In genomic region chr17:75830168-75831031, GRCh38 we compare ENCODE assay signal across 8 cellular contexts. TPM values are rescaled to one million over a fixed set of nuclear protein-coding genes. Genes with fewer than 3 reads are reported as not detected.
A peak's percentile ranks its signal among the peaks of the same experiment; 100 is the strongest.
DNase-seq lines count a peak whose midpoint lies in the region; ATAC-seq and TF ChIP-seq lines count a peak whose summit lies in the region.

No MANE protein-coding gene starts in this region.

- H3K27ac ChIP-seq in DOHH2 (ENCODE audit: low read depth, low read length) (no peak overlapping the region), OCI-LY3 (ENCODE audit: low read length) (no peak overlapping the region)

- H2AFZ ChIP-seq in OCI-LY3 (ENCODE audit: low read depth, low read length) = no peak overlapping the region

- intact Hi-C loops in activated T-helper 1 cell treated with anti-CD3 and anti-CD28 coated beads, Interleukin-12 subunit alpha, Interleukin-12 subunit beta, Interleukin-2, Interleukin-4 antibody, amounts not matched to agents 30 ng/mL and 10 ng/mL and 1 ng/mL, durations not matched to agents 14 hours and 24 hours and 36 hours (cut with micrococcal nuclease) = no loop called here

- H3K36me3 ChIP-seq in DOHH2 (ENCODE audit: control insufficient read depth, low read length) = peaks cover 8% of the 10 kb centered on the region
- H3K36me3 ChIP-seq in OCI-LY3 (replicated peaks; ENCODE audit: low read depth, low read length) = peaks cover 12% of the 10 kb centered on the region

- H3K4me1 Mint-ChIP-seq in central memory CD8-positive, alpha-beta T cell = peaks cover 27% of the 10 kb centered on the region
- H3K4me1 Mint-ChIP-seq in nephron progenitor cell = peaks cover 38% of the 10 kb centered on the region
- peaks cover 28% of the 10 kb centered on the region for H3K4me1 Mint-ChIP-seq in activated T-helper 1 cell treated with anti-CD3 and anti-CD28 coated beads, Interleukin-12 subunit alpha, Interleukin-12 subunit beta, Interleukin-2, Interleukin-4 antibody, amounts not matched to agents 30 ng/mL and 10 ng/mL and 1 ng/mL, durations not matched to agents 14 hours and 24 hours and 36 hours (ENCODE audit: low read depth)
- H3K4me1 Mint-ChIP-seq in stimulated activated memory B cell treated with anti-CD40 and anti-IgM and Interleukin-4, amounts not matched to agents 10 μg/mL and 1 μg/mL and 100 μg/mL, for 72 hours = peaks cover 33% of the 10 kb centered on the region

- H3K9me2 ChIP-seq in DOHH2 (replicated peaks; ENCODE audit: control insufficient read depth, low read length) = no peaks in the 10 kb centered on the region

- TF ChIP-seq CTCF in DOHH2 (IDR thresholded peaks at IDR 0.05; ENCODE audit: low read depth, low read length, poor library complexity, severe bottlenecking) = peak; percentile 74
- TF ChIP-seq CTCF in OCI-LY3 (IDR thresholded peaks at IDR 0.05; ENCODE audit: low read depth, low read length) = peak; percentile 46
- peak; percentile 53 for TF ChIP-seq CTCF in nephron progenitor cell (IDR thresholded peaks at IDR 0.05)

- H3K4me2 ChIP-seq in DOHH2 (ENCODE audit: low read length) (no peak overlapping the region), OCI-LY3 (ENCODE audit: low read length) (no peak overlapping the region)

- no peak overlapping the region for H3K4me3 Mint-ChIP-seq in central memory CD8-positive, alpha-beta T cell
- H3K4me3 Mint-ChIP-seq in nephron progenitor cell = no peak overlapping the region
- H3K4me3 Mint-ChIP-seq in activated T-helper 1 cell treated with anti-CD3 and anti-CD28 coated beads, Interleukin-12 subunit alpha, Interleukin-12 subunit beta, Interleukin-2, Interleukin-4 antibody, amounts not matched to agents 30 ng/mL and 10 ng/mL and 1 ng/mL, durations not matched to agents 14 hours and 24 hours and 36 hours = no peak overlapping the region
- no peak overlapping the region for H3K4me3 Mint-ChIP-seq in stimulated activated memory B cell treated with anti-CD40 and anti-IgM and Interleukin-4, amounts not matched to agents 10 μg/mL and 1 μg/mL and 100 μg/mL, for 72 hours

- peaks cover 4% of the 10 kb centered on the region for H3F3A ChIP-seq in DOHH2 (ENCODE audit: control insufficient read depth, insufficient read depth)

- DNase-seq in central memory CD8-positive, alpha-beta T cell (ENCODE audit: low spot score in 2 of 2) = no peak
- DNase-seq in nephron progenitor cell = peak; percentile 66
- no peak for DNase-seq in NCI-H2107 treated with DMSO at 0.1 percent for 48 hours (lab: John Stamatoyannopoulos, UW; ENCODE audit: unreplicated experiment)
- DNase-seq in activated T-helper 1 cell treated with anti-CD3 and anti-CD28 coated beads, Interleukin-12 subunit alpha, Interleukin-12 subunit beta, Interleukin-2, Interleukin-4 antibody, amounts not matched to agents 30 ng/mL and 10 ng/mL and 1 ng/mL, durations not matched to agents 14 hours and 24 hours and 36 hours (ENCODE audit: low spot score) = no peak

- H3K36me3 Mint-ChIP-seq in central memory CD8-positive, alpha-beta T cell (ENCODE audit: insufficient read depth) = peaks cover 41% of the 10 kb centered on the region
- H3K36me3 Mint-ChIP-seq in nephron progenitor cell (ENCODE audit: low read depth) = no peaks in the 10 kb centered on the region
- peaks cover 26% of the 10 kb centered on the region for H3K36me3 Mint-ChIP-seq in activated T-helper 1 cell treated with anti-CD3 and anti-CD28 coated beads, Interleukin-12 subunit alpha, Interleukin-12 subunit beta, Interleukin-2, Interleukin-4 antibody, amounts not matched to agents 30 ng/mL and 10 ng/mL and 1 ng/mL, durations not matched to agents 14 hours and 24 hours and 36 hours (ENCODE audit: low read depth)
- H3K36me3 Mint-ChIP-seq in stimulated activated memory B cell treated with anti-CD40 and anti-IgM and Interleukin-4, amounts not matched to agents 10 μg/mL and 1 μg/mL and 100 μg/mL, for 72 hours = peaks cover 50% of the 10 kb centered on the region

- no peaks in the 10 kb centered on the region for H3K9me3 ChIP-seq in DOHH2 (ENCODE audit: control insufficient read depth, insufficient read depth, low read length)
- no peaks in the 10 kb centered on the region for H3K9me3 ChIP-seq in OCI-LY3 (ENCODE audit: insufficient read depth, low read length)

- H3K9me3 Mint-ChIP-seq in central memory CD8-positive, alpha-beta T cell = no peaks in the 10 kb centered on the region
- no peaks in the 10 kb centered on the region for H3K9me3 Mint-ChIP-seq in nephron progenitor cell
- no peaks in the 10 kb centered on the region for H3K9me3 Mint-ChIP-seq in activated T-helper 1 cell treated with anti-CD3 and anti-CD28 coated beads, Interleukin-12 subunit alpha, Interleukin-12 subunit beta, Interleukin-2, Interleukin-4 antibody, amounts not matched to agents 30 ng/mL and 10 ng/mL and 1 ng/mL, durations not matched to agents 14 hours and 24 hours and 36 hours
- H3K9me3 Mint-ChIP-seq in stimulated activated memory B cell treated with anti-CD40 and anti-IgM and Interleukin-4, amounts not matched to agents 10 μg/mL and 1 μg/mL and 100 μg/mL, for 72 hours = no peaks in the 10 kb centered on the region

- H3K79me2 ChIP-seq in DOHH2 (ENCODE audit: control insufficient read depth, low read length) (no peaks in the 10 kb centered on the region), OCI-LY3 (ENCODE audit: low read length) (no peaks in the 10 kb centered on the region)

- H3K4me1 ChIP-seq in DOHH2 (ENCODE audit: control insufficient read depth, low read length) (peaks cover 44% of the 10 kb centered on the region), OCI-LY3 (ENCODE audit: low read length) (peaks cover 10% of the 10 kb centered on the region; the same call in 1 of the 2 replicates)

- H3K27me3 Mint-ChIP-seq in central memory CD8-positive, alpha-beta T cell = no peaks in the 10 kb centered on the region
- no peaks in the 10 kb centered on the region for H3K27me3 Mint-ChIP-seq in nephron progenitor cell (ENCODE audit: low read depth, poor library complexity)
- H3K27me3 Mint-ChIP-seq in activated T-helper 1 cell treated with anti-CD3 and anti-CD28 coated beads, Interleukin-12 subunit alpha, Interleukin-12 subunit beta, Interleukin-2, Interleukin-4 antibody, amounts not matched to agents 30 ng/mL and 10 ng/mL and 1 ng/mL, durations not matched to agents 14 hours and 24 hours and 36 hours (ENCODE audit: insufficient read depth) = no peaks in the 10 kb centered on the region
- no peaks in the 10 kb centered on the region for H3K27me3 Mint-ChIP-seq in stimulated activated memory B cell treated with anti-CD40 and anti-IgM and Interleukin-4, amounts not matched to agents 10 μg/mL and 1 μg/mL and 100 μg/mL, for 72 hours

- H3K9ac ChIP-seq in OCI-LY3 (ENCODE audit: low read length) = no peak overlapping the region

- H4K20me1 ChIP-seq in DOHH2 (ENCODE audit: control insufficient read depth, insufficient read depth, low read depth, low read length) (no peaks in the 10 kb centered on the region), OCI-LY3 (ENCODE audit: insufficient read depth, low read length) (no peaks in the 10 kb centered on the region)

- H3K4me3 ChIP-seq in DOHH2 (ENCODE audit: low read length) (no peak overlapping the region), OCI-LY3 (ENCODE audit: low read length) (no peak overlapping the region)

- H3K27ac Mint-ChIP-seq in central memory CD8-positive, alpha-beta T cell (ENCODE audit: low read depth) = peak overlapping the region; percentile 22
- H3K27ac Mint-ChIP-seq in nephron progenitor cell = no peak overlapping the region
- no peak overlapping the region for H3K27ac Mint-ChIP-seq in activated T-helper 1 cell treated with anti-CD3 and anti-CD28 coated beads, Interleukin-12 subunit alpha, Interleukin-12 subunit beta, Interleukin-2, Interleukin-4 antibody, amounts not matched to agents 30 ng/mL and 10 ng/mL and 1 ng/mL, durations not matched to agents 14 hours and 24 hours and 36 hours
- no peak overlapping the region for H3K27ac Mint-ChIP-seq in stimulated activated memory B cell treated with anti-CD40 and anti-IgM and Interleukin-4, amounts not matched to agents 10 μg/mL and 1 μg/mL and 100 μg/mL, for 72 hours

- ATAC-seq in central memory CD8-positive, alpha-beta T cell (replicated peaks; ENCODE audit: extremely low read depth, poor library complexity, severe bottlenecking) = no peak
- ATAC-seq in GM19035 (IDR thresholded peaks at IDR 0.05; ENCODE audit: unreplicated experiment) = no peak
- no peak for ATAC-seq in stimulated activated memory B cell treated with anti-CD40 and anti-IgM and Interleukin-4, amounts not matched to agents 10 μg/mL and 1 μg/mL and 100 μg/mL, for 72 hours

- H3K27me3 ChIP-seq in DOHH2 (ENCODE audit: control insufficient read depth, low read length) (no peaks in the 10 kb centered on the region), OCI-LY3 (ENCODE audit: low read depth, low read length) (no peaks in the 10 kb centered on the region)

RNA-seq across cellular contexts. Expression of gene UNC13D, which starts 13.8 kb away (rescaled TPM):
- total RNA-seq in activated T-helper 1 cell treated with anti-CD3 and anti-CD28 coated beads, Interleukin-12 subunit alpha, Interleukin-12 subunit beta, Interleukin-2, Interleukin-4 antibody, amounts not matched to agents 30 ng/mL and 10 ng/mL and 1 ng/mL, durations not matched to agents 14 hours and 24 hours and 36 hours = 185 and 186 TPM in 2 replicates

RNA-seq across cellular contexts. Expression of gene WBP2, which starts 24.7 kb away (rescaled TPM):
- 68.8 and 74.4 TPM in 2 replicates for total RNA-seq in activated T-helper 1 cell treated with anti-CD3 and anti-CD28 coated beads, Interleukin-12 subunit alpha, Interleukin-12 subunit beta, Interleukin-2, Interleukin-4 antibody, amounts not matched to agents 30 ng/mL and 10 ng/mL and 1 ng/mL, durations not matched to agents 14 hours and 24 hours and 36 hours

RNA-seq across cellular contexts. Expression of gene UNK, which starts 45.8 kb away (rescaled TPM):
- 26.0 and 26.9 TPM in 2 replicates for total RNA-seq in activated T-helper 1 cell treated with anti-CD3 and anti-CD28 coated beads, Interleukin-12 subunit alpha, Interleukin-12 subunit beta, Interleukin-2, Interleukin-4 antibody, amounts not matched to agents 30 ng/mL and 10 ng/mL and 1 ng/mL, durations not matched to agents 14 hours and 24 hours and 36 hours

RNA-seq across cellular contexts. Expression of gene TRIM47, which starts 48.0 kb away (rescaled TPM):
- total RNA-seq in activated T-helper 1 cell treated with anti-CD3 and anti-CD28 coated beads, Interleukin-12 subunit alpha, Interleukin-12 subunit beta, Interleukin-2, Interleukin-4 antibody, amounts not matched to agents 30 ng/mL and 10 ng/mL and 1 ng/mL, durations not matched to agents 14 hours and 24 hours and 36 hours = 30.5 and 32.7 TPM in 2 replicates
